Comparison of ENCODE assay signal across 18 cellular contexts in the genomic region with DNA sequence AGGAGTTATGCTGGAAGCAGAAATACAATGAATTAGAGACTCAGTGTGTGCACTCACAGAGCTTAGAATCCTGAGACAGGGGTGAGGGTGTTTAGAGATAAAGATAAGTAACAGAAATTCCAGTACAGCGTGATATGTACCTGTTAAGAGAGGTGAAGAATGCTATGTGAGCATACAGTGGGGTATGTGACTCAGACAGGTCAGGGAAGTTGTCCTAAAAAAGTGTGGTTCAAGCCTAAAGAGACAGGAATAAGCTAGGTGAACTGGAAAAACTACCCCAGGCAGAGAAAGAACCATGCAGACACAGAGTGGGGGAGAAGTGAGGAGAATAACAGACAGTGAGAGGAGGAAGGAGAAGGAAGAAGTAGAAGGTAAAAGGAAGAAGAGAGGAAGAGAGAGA. TPM values are rescaled to one million over a fixed set of nuclear protein-coding genes. Genes with fewer than 3 reads are reported as not detected.
A peak's percentile ranks its signal among the peaks of the same experiment; 100 is the strongest.
DNase-seq lines count a peak whose midpoint lies in the region; ATAC-seq, FAIRE-seq and TF ChIP-seq lines count a peak whose summit lies in the region.
"Had no signal": no experiment of that assay in that cellular context is flagged by ENCODE, and none has a peak within 500 bp of the region (broad histone marks: within the 10 kb centered on the region; RNA-seq: fewer than 3 reads in every experiment).

No MANE protein-coding gene starts in this region.

- no peak overlapping the region for H4K91ac ChIP-seq in trophoblast cell (ENCODE audit: low read depth, low read length)

- H3K4me3 ChIP-seq in K562 = no peak overlapping the region
- H3K4me3 ChIP-seq in trophoblast cell (ENCODE audit: low read depth, low read length) = no peak overlapping the region
- H3K4me3 ChIP-seq: GM23338 had no signal

- H2AK5ac ChIP-seq in trophoblast cell (ENCODE audit: low read length) = no peak overlapping the region

- H3K4ac ChIP-seq in trophoblast cell (ENCODE audit: low read depth, low read length) = no peak overlapping the region

- no peak overlapping the region for H3K4me2 ChIP-seq in K562 (ENCODE audit: insufficient read depth, low read length)
- peak overlapping the region; percentile 37 for H3K4me2 ChIP-seq in trophoblast cell (ENCODE audit: low read length)
- H3K4me2 ChIP-seq: GM23338 had no signal

- no peaks in the 10 kb centered on the region for H3K9me3 ChIP-seq in K562 (replicated peaks; ENCODE audit: control insufficient read depth, insufficient read depth, low read depth, low read length)
- no peaks in the 10 kb centered on the region for H3K9me3 ChIP-seq in trophoblast cell (ENCODE audit: insufficient read depth, low read depth, low read length)
- H3K9me3 ChIP-seq: BE2C had no signal

- no peaks in the 10 kb centered on the region for H3K79me2 ChIP-seq in K562 (ENCODE audit: control insufficient read depth, insufficient read depth, low read length)
- H3K79me2 ChIP-seq in trophoblast cell (ENCODE audit: control insufficient read depth, insufficient read depth, low read length, poor library complexity) = no peaks in the 10 kb centered on the region

- no peak overlapping the region for H4K8ac ChIP-seq in trophoblast cell (ENCODE audit: low read depth, low read length)

- no peak for TF ChIP-seq POLR2A in K562 (conservative IDR thresholded peaks at IDR 0.05)

- H4K20me1 ChIP-seq in K562 (replicated peaks; ENCODE audit: control insufficient read depth, insufficient read depth, low read length) = no peaks in the 10 kb centered on the region

- H3K18ac ChIP-seq in trophoblast cell (ENCODE audit: low read length) = no peak overlapping the region

- FAIRE-seq in K562 (lab: Jason Lieb, UNC) = no peak
- FAIRE-seq: D721Med, GM12892, H54 had no signal

- H3K27ac ChIP-seq in K562 (ENCODE audit: extremely low read depth, low read depth, low read length) (no peak overlapping the region), trophoblast cell (ENCODE audit: low read depth, low read length) (peak overlapping the region; percentile 83)
- H3K27ac ChIP-seq: HL-60 had no signal

- TF ChIP-seq CTCF in K562 (IDR thresholded peaks at IDR 0.05 in 2 of 3, conservative IDR thresholded peaks at IDR 0.05 in 1 of 3; ENCODE audit: insufficient read depth in 2 of 3, low read depth in 1 of 3, low read length in 3 of 3) (no peak), GM13977 (IDR thresholded peaks at IDR 0.05; ENCODE audit: extremely low read depth, insufficient read depth, missing control alignments) (no peak)

- intact Hi-C loops in K562 (cut with micrococcal nuclease) = loop anchor here (10.0 kb wide), 1 partner anchor 325 kb away; no protein-coding TSS in a partner anchor

- H2AFZ ChIP-seq in K562 (ENCODE audit: low read depth, low read length) (no peak overlapping the region), trophoblast cell (ENCODE audit: insufficient read depth, low read length, poor library complexity) (no peak overlapping the region)
- H2AFZ ChIP-seq: GM23338 had no signal

- no peak for TF ChIP-seq EP300 in K562 (IDR thresholded peaks at IDR 0.05; ENCODE audit: low read length)

- H3K9ac ChIP-seq in K562 (ENCODE audit: insufficient read depth in 1 of 2, low read depth in 2 of 2, low read length in 2 of 2) = no peak overlapping the region
- no peak overlapping the region for H3K9ac ChIP-seq in trophoblast cell (ENCODE audit: low read length)

- TF ChIP-seq RAD21 in K562 (CRISPR knock-in tag; conservative IDR thresholded peaks at IDR 0.05 in 1 of 2, IDR thresholded peaks at IDR 0.05 in 1 of 2) = no peak

- H3K4me1 ChIP-seq in K562 (replicated peaks in 1 of 2; ENCODE audit: control insufficient read depth in 2 of 2, insufficient read depth in 2 of 2, low read length in 2 of 2) = no peaks in the 10 kb centered on the region
- peaks cover 8 to 10% of the 10 kb centered on the region in 2 experiments for H3K4me1 ChIP-seq in trophoblast cell (ENCODE audit: control insufficient read depth in 1 of 2, insufficient read depth in 2 of 2, low read length in 2 of 2)
- H3K4me1 ChIP-seq: BE2C had no signal

- H2BK5ac ChIP-seq in trophoblast cell (ENCODE audit: low read depth, low read length, poor library complexity) = no peak overlapping the region

- H3K79me1 ChIP-seq in trophoblast cell (ENCODE audit: low read length) = peaks cover 6% of the 10 kb centered on the region

- no TSS peak for BruUV-seq in K562 (replicated peaks; lab: Mats Ljungman, UMichigan)

- DNase-seq in K562 (ENCODE audit: extremely low read depth in 1 of 4, low spot score in 3 of 4) (no peak), islet precursor cell (peak; percentile 67), trophoblast cell (peak; percentile 46 to 83), AG08395 (ENCODE audit: low spot score) (no peak), T1000 (lab: John Stamatoyannopoulos, UW) (no peak), GM13977 (ENCODE audit: low spot score) (no peak)
- DNase-seq: BE2C; C1 segment of cervical spinal cord; CD4-positive, CD25-positive, alpha-beta regulatory T cell; CD8-positive, alpha-beta memory T cell; COR-L47; GDM1; HCEC 1CT had no signal

- no peak overlapping the region for H2BK120ac ChIP-seq in trophoblast cell (ENCODE audit: insufficient read depth, low read length, poor library complexity)

- H3K14ac ChIP-seq in trophoblast cell (ENCODE audit: low read length) = no peak overlapping the region

- CTCF ChIA-PET in K562 (lab: Yijun Ruan, JAX; ENCODE audit: low intra/inter-chr PET ratio) = no interaction called here

- H2BK12ac ChIP-seq in trophoblast cell (ENCODE audit: low read length) = no peak overlapping the region

- POLR2A ChIA-PET in K562 (lab: Yijun Ruan, JAX) = interaction anchor here (1.7 to 2.2 kb wide), 2 partner anchors 10 to 11 kb away, joined by 4 to 8 read pairs; no protein-coding TSS in a partner anchor

- H3K36me3 ChIP-seq in K562 (ENCODE audit: control insufficient read depth, insufficient read depth, low read length) = peaks cover 14% of the 10 kb centered on the region; the same call in 2 of the 3 replicates
- no peaks in the 10 kb centered on the region for H3K36me3 ChIP-seq in trophoblast cell (ENCODE audit: control insufficient read depth in 1 of 2, insufficient read depth in 2 of 2, low read length in 2 of 2)
- H3K36me3 ChIP-seq: BE2C had no signal

- H3K9me1 ChIP-seq in K562 (ENCODE audit: control insufficient read depth, insufficient read depth, low read length) = no peaks in the 10 kb centered on the region

- 5% methylated on average over 1 of the region's 1 CpG for WGBS in K562 (ENCODE audit: insufficient coverage, low coverage, missing lambda C conversion rate)
- no CpG with 5 or more reads among the region's 1 CpG for WGBS in trophoblast cell (ENCODE audit: extremely low coverage, insufficient coverage, insufficient read length)

- peak; percentile 20; the same call in 2 of the 3 replicates for ATAC-seq in K562
- ATAC-seq: GM23338 had no signal

- H4K12ac ChIP-seq in trophoblast cell (ENCODE audit: low read depth, low read length) = no peak overlapping the region

- H3K27me3 ChIP-seq in K562 (ENCODE audit: control insufficient read depth in 2 of 2, insufficient read depth in 2 of 2, low read length in 2 of 2) = no peaks in the 10 kb centered on the region
- H3K27me3 ChIP-seq in trophoblast cell (ENCODE audit: insufficient read depth, low read length) = no peaks in the 10 kb centered on the region
- H3K27me3 ChIP-seq: BE2C had no signal

- no peak overlapping the region for H3K23ac ChIP-seq in trophoblast cell (ENCODE audit: low read length)

- in situ Hi-C loops in K562 (cut with MboI) = no loop called here
- in situ Hi-C loops in GM13977 (cut with MboI; ENCODE audit: low pct_unique_long_range_greater_than_20kb, low sequenced_read_pairs, unreplicated experiment) = no loop called here

TF ChIP-seq in K562, 482 proteins besides CTCF, POLR2A, EP300 and RAD21 (continues in another document):
- TF ChIP-seq ZFP1 (CRISPR knock-in tag; IDR thresholded peaks at IDR 0.05) = no peak
- no peak for TF ChIP-seq PHB (CRISPR knock-in tag; IDR thresholded peaks at IDR 0.05)

RNA-seq across cellular contexts. Expression of a gene that starts 8.6 kb away (rescaled TPM):
- 15.1 and 35.9 TPM in 2 replicates for total RNA-seq in K562 (2011; cell fraction: chromatin; rRNA removed; ENCODE audit: low replicate concordance)
- total RNA-seq in K562 (2011; cell fraction: nucleolus; rRNA removed) = 16.5 and 22.2 TPM in 2 replicates
- total RNA-seq in K562 (2011; cell fraction: nucleoplasm; rRNA removed) = 31.7 and 51.6 TPM in 2 replicates
- total RNA-seq in K562 (2014; rRNA removed) = 161 and 176 TPM in 2 replicates
- 316 and 361 TPM in 2 replicates for total RNA-seq in K562 (2014; rRNA removed; fragmentation: Illumina TruSeq; extraction: Trizol)
- total RNA-seq in K562 (2015; rRNA removed; fragmentation: Illumina TruSeq; extraction: Trizol) = 332 and 358 TPM in 2 replicates
- 171 and 197 TPM in 2 replicates for total RNA-seq in K562 (2021)
- polyA plus RNA-seq in K562 (2011; rRNA removed) = 202 and 279 TPM in 2 replicates
- 68.2 and 91.2 TPM in 2 replicates for polyA plus RNA-seq in K562 (2011; cell fraction: cytosol; rRNA removed)
- 45.6 and 77.5 TPM in 2 replicates for polyA plus RNA-seq in K562 (2011; cell fraction: nucleus; rRNA removed)
- 168 and 209 TPM in 2 replicates for polyA plus RNA-seq in K562 (2012)
- polyA plus RNA-seq in K562 (2014; fragmentation: Illumina TruSeq; extraction: Trizol) = 344 and 367 TPM in 2 replicates
- 100 to 1,000 TPM; 675 to 891 TPM for polyA plus RNA-seq in K562 (2014; fragmentation: Nextera tagmentation; extraction: Ambion mirVana)
- polyA plus RNA-seq in K562 (2014; rRNA removed) = 246 and 279 TPM in 2 replicates
- polyA minus RNA-seq in K562 (2011; rRNA and poly(A)+ RNA removed) = 77.7 and 80.9 TPM in 2 replicates
- polyA minus RNA-seq in K562 (2011; cell fraction: cytosol; rRNA and poly(A)+ RNA removed) = 32.0 and 35.2 TPM in 2 replicates
- 9.6 and 26.2 TPM in 2 replicates for polyA minus RNA-seq in K562 (2011; cell fraction: nucleus; rRNA and poly(A)+ RNA removed)
- 91.5 and 92.1 TPM in 2 replicates for polyA plus RNA-seq in trophoblast cell (2013)

RNA-seq across cellular contexts. Expression of a gene that starts 23.1 kb away (rescaled TPM):
- 1.1 and 1.4 TPM in 2 replicates for total RNA-seq in K562 (2011; cell fraction: chromatin; rRNA removed; ENCODE audit: low replicate concordance)
- total RNA-seq in K562 (2011; cell fraction: nucleolus; rRNA removed) = 0.50 and 0.53 TPM in 2 replicates
- 2.2 and 2.4 TPM in 2 replicates for total RNA-seq in K562 (2011; cell fraction: nucleoplasm; rRNA removed)
- 2.9 and 3.3 TPM in 2 replicates for total RNA-seq in K562 (2014; rRNA removed)
- total RNA-seq in K562 (2014; rRNA removed; fragmentation: Illumina TruSeq; extraction: Trizol) = 6.4 and 7.8 TPM in 2 replicates
- 18.2 and 19.0 TPM in 2 replicates for total RNA-seq in K562 (2015; rRNA removed; fragmentation: Illumina TruSeq; extraction: Trizol)
- total RNA-seq in K562 (2021) = 4.6 and 5.0 TPM in 2 replicates
- polyA plus RNA-seq in K562 (2011; rRNA removed) = 2.9 and 3.3 TPM in 2 replicates
- 1.4 and 2.7 TPM in 2 replicates for polyA plus RNA-seq in K562 (2011; cell fraction: cytosol; rRNA removed)
- polyA plus RNA-seq in K562 (2011; cell fraction: nucleus; rRNA removed) = 2.5 and 3.6 TPM in 2 replicates
- 5.5 and 9.8 TPM in 2 replicates for polyA plus RNA-seq in K562 (2012)
- 4.7 and 6.6 TPM in 2 replicates for polyA plus RNA-seq in K562 (2014; fragmentation: Illumina TruSeq; extraction: Trizol)
- 1 to 10 TPM; 2.9 to 3.3 TPM for polyA plus RNA-seq in K562 (2014; fragmentation: Nextera tagmentation; extraction: Ambion mirVana)
- polyA plus RNA-seq in K562 (2014; rRNA removed) = 4.0 and 4.9 TPM in 2 replicates
- 3.3 and 6.2 TPM in 2 replicates for polyA minus RNA-seq in K562 (2011; rRNA and poly(A)+ RNA removed)
- polyA minus RNA-seq in K562 (2011; cell fraction: cytosol; rRNA and poly(A)+ RNA removed) = 1.0 and 1.1 TPM in 2 replicates
- 1.9 and 7.3 TPM in 2 replicates for polyA minus RNA-seq in K562 (2011; cell fraction: nucleus; rRNA and poly(A)+ RNA removed)
- polyA plus RNA-seq in trophoblast cell (2013) = 0.89 and 0.94 TPM in 2 replicates
- total RNA-seq: CD4-positive, CD25-positive, alpha-beta regulatory T cell; CD8-positive, alpha-beta memory T cell had no signal
- polyA plus RNA-seq: CD4-positive, CD25-positive, alpha-beta regulatory T cell; CD8-positive, alpha-beta memory T cell had no signal

Comparison
In these comparisons a context has a peak if more than half of its experiments do, and no peak if none do; other contexts are left out.
1. DNase-seq: peak in islet precursor cell (single experiment) and trophoblast cell (2 of 2); none in K562 (0 of 4), AG08395 (single experiment), T1000 (single experiment) and GM13977 (single experiment).